Comparison of ENCODE assay signal across 11 cellular contexts in the genomic region with DNA sequence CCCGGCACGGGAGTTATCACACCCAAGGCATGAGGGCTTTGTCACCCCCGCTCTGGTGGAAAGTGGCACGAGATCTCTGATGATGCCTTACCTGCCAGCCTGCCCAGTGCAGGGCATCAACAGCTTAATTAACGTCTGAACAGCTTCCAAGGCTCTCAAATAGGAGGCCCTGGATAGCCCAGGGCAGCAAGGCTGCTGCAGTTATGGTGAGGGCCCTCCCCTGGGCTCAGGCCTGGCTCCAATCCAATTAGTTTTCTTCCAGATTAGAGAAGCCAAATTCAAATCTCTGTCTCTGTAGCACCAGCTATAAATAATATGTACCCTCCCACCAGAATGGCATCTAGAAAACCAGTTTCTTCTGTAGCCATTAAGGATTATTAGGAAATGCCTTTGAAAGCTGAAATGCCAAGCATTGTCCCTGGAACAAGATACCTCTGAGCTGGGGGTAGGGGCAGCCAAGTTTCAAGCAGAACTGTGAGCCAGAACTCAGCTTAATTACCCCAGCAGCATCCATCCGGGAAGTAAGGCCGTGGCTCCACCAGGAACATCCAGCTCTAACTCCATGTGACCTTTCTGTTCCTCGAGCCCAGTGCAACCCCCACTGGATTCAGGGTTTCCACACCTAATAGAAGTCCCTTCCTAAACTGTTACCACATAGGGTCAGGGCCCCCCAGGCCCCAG. TPM values are rescaled to one million over a fixed set of nuclear protein-coding genes. Genes with fewer than 3 reads are reported as not detected.
DNase-seq lines count a peak whose midpoint lies in the region; ATAC-seq and TF ChIP-seq lines count a peak whose summit lies in the region.
"Had no signal": no experiment of that assay in that cellular context is flagged by ENCODE, and none has a peak within 500 bp of the region (broad histone marks: within the 10 kb centered on the region; RNA-seq: fewer than 3 reads in every experiment).

No MANE protein-coding gene starts in this region.

- H3K4me1 ChIP-seq in left lung (peaks cover 4 to 69% of the 10 kb centered on the region in 2 donors), suprapubic skin (peaks cover 56% of the 10 kb centered on the region)

- DNase-seq in NCI-H446 (lab: John Stamatoyannopoulos, UW) (peak; percentile 89 to 92), cerebellar cortex (ENCODE audit: low spot score) (peak; percentile 10), left lung (no peak), suprapubic skin (ENCODE audit: low spot score in 2 of 2) (peak in 1 of 2 donors; percentile 56), NCI-H146 (lab: John Stamatoyannopoulos, UW) (no peak), left colon (no peak)
- DNase-seq: DND-41; stimulated activated naive CD4-positive, alpha-beta T cell treated with Interleukin-2 at 50 U/mL for 16 hours had no signal

- no peaks in the 10 kb centered on the region for H3K27me3 ChIP-seq in left lung
- no peaks in the 10 kb centered on the region for H3K27me3 ChIP-seq in suprapubic skin
- H3K27me3 ChIP-seq: MG63 had no signal

- WGBS in suprapubic skin: 67% methylated on average over 7 of the region's 8 CpGs

- no peak for TF ChIP-seq EP300 in suprapubic skin (IDR thresholded peaks at IDR 0.05)

- ATAC-seq in left lung (no peak), HG03457 (IDR thresholded peaks at IDR 0.05; ENCODE audit: unreplicated experiment) (no peak), left colon (no peak), GM19463 (IDR thresholded peaks at IDR 0.05; ENCODE audit: unreplicated experiment) (no peak)

- H3K9me3 ChIP-seq in left lung: no peaks in the 10 kb centered on the region
- no peaks in the 10 kb centered on the region for H3K9me3 ChIP-seq in suprapubic skin
- H3K9me3 ChIP-seq: MG63 had no signal

- H3K27ac ChIP-seq in left lung (peak overlapping the region; percentile 26 to 28), suprapubic skin (peak overlapping the region; percentile 60)

- intact Hi-C loops in left lung (cut with DNase I): no loop called here
- intact Hi-C loops in left colon (cut with DNase I, micrococcal nuclease): no loop called here

- H3K4me3 ChIP-seq in left lung (no peak overlapping the region), suprapubic skin (no peak overlapping the region)
- H3K4me3 ChIP-seq: MG63 had no signal

- no peak for TF ChIP-seq POLR2A in suprapubic skin (IDR thresholded peaks at IDR 0.05)

- H3K36me3 ChIP-seq in left lung (peaks cover 0 to 42% of the 10 kb centered on the region in 2 donors), suprapubic skin (no peaks in the 10 kb centered on the region)

- TF ChIP-seq CTCF in left lung (IDR thresholded peaks at IDR 0.05): no peak
- no peak for TF ChIP-seq CTCF in suprapubic skin (IDR thresholded peaks at IDR 0.05)

RNA-seq across cellular contexts. Expression of a gene that starts 12.5 kb away (rescaled TPM):
- total RNA-seq in left lung: 100 to 1,000 TPM; 433 to 482 TPM
- total RNA-seq in suprapubic skin: 10 to 100 TPM; 56.6 to 66.1 (median 61.5) TPM
- 100 to 1,000 TPM; 254 to 280 TPM for total RNA-seq in left colon

Comparison
In these comparisons a context has a peak if more than half of its experiments do, and no peak if none do; other contexts are left out.
1. DNase-seq: peak in NCI-H446 (2 of 2) and cerebellar cortex (single experiment); none in left lung (0 of 2), NCI-H146 (single experiment) and left colon (0 of 2).